1 cellular context compared by ENCODE assay signal in genomic region chr6:170039156-170040114, GRCh38.
TF ChIP-seq lines count a peak whose summit lies in the region.

No MANE protein-coding gene starts in this region.

TF ChIP-seq in H1, 55 proteins besides CTCF, POLR2A, EP300 and RAD21:
- TF ChIP-seq CHD7 (IDR thresholded peaks at IDR 0.05; ENCODE audit: insufficient replicate concordance, low read length) (no peak), TBP (IDR thresholded peaks at IDR 0.05; ENCODE audit: low read depth, low read length) (no peak), HDAC6 (IDR thresholded peaks at IDR 0.05; ENCODE audit: low read depth, low read length) (no peak), POU5F1 (IDR thresholded peaks at IDR 0.05; ENCODE audit: low read depth, low read length) (no peak), ASH2L (IDR thresholded peaks at IDR 0.05; ENCODE audit: low read length) (no peak), SP4 (IDR thresholded peaks at IDR 0.05; ENCODE audit: low read length) (no peak), CBX8 (IDR thresholded peaks at IDR 0.05; ENCODE audit: borderline replicate concordance, low read depth, low read length) (no peak), ZNF274 (IDR thresholded peaks at IDR 0.05; ENCODE audit: borderline replicate concordance, extremely low read depth, low read length) (no peak), CHD1 (IDR thresholded peaks at IDR 0.05; ENCODE audit: low read depth, low read length) (no peak), SUZ12 (IDR thresholded peaks at IDR 0.05; ENCODE audit: low read length) (no peak), RXRA (IDR thresholded peaks at IDR 0.05; ENCODE audit: insufficient read depth, low read depth, low read length) (no peak), RBBP5 (IDR thresholded peaks at IDR 0.05; ENCODE audit: borderline replicate concordance, low read depth, low read length) (no peak), SP2 (IDR thresholded peaks at IDR 0.05; ENCODE audit: low read length) (no peak), SAP30 (IDR thresholded peaks at IDR 0.05; ENCODE audit: insufficient read depth, insufficient replicate concordance, low read length) (no peak)
- TF ChIP-seq, protein P1, sequence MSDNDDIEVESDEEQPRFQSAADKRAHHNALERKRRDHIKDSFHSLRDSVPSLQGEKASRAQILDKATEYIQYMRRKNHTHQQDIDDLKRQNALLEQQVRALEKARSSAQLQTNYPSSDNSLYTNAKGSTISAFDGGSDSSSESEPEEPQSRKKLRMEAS (IDR thresholded peaks at IDR 0.05) = no peak
